8 cellular contexts compared by ENCODE assay signal in genomic region chr10:118423800-118424479, GRCh38.
DNase-seq lines count a peak whose midpoint lies in the region; ATAC-seq and TF ChIP-seq lines count a peak whose summit lies in the region.

No MANE protein-coding gene starts in this region.

- WGBS in transverse colon (ENCODE audit: low coverage in 1 of 2), 2 donors = 18 to 25% methylated on average over 11 to 15 of the region's 15 CpGs

- no peak overlapping the region for H3K27ac Mint-ChIP-seq in activated T-helper 17 cell treated with anti-CD3 and anti-CD28 coated beads, Interleukin-2, amount 50 U/mL, for 72 hours

- H3K36me3 Mint-ChIP-seq in activated T-helper 17 cell treated with anti-CD3 and anti-CD28 coated beads, Interleukin-2, amount 50 U/mL, for 72 hours (ENCODE audit: low read depth) = no peaks in the 10 kb centered on the region

- no peak for TF ChIP-seq EP300 in transverse colon (IDR thresholded peaks at IDR 0.05; ENCODE audit: low read depth)

- H3K79me2 ChIP-seq in DND-41 (ENCODE audit: insufficient read depth, low read length) (no peaks in the 10 kb centered on the region), osteoblast (ENCODE audit: insufficient read depth, low read length) (no peaks in the 10 kb centered on the region)

- no peak for TF ChIP-seq POLR2A in transverse colon (IDR thresholded peaks at IDR 0.05)

- ATAC-seq in DND-41 (ENCODE audit: insufficient read depth, low read depth) = peak; percentile 100
- peak; percentile 87 for ATAC-seq in GM21737 (IDR thresholded peaks at IDR 0.05; ENCODE audit: unreplicated experiment)
- peak; percentile 69 for ATAC-seq in activated T-helper 17 cell treated with anti-CD3 and anti-CD28 coated beads, Interleukin-2, amount 50 U/mL, for 72 hours (replicated peaks)
- ATAC-seq in foreskin keratinocyte = peak; percentile 100

- H3K9me3 ChIP-seq in DND-41 (ENCODE audit: insufficient read depth, low read length, severe bottlenecking) = no peaks in the 10 kb centered on the region
- H3K9me3 ChIP-seq in osteoblast (ENCODE audit: low read depth, low read length) = no peaks in the 10 kb centered on the region
- no peaks in the 10 kb centered on the region for H3K9me3 ChIP-seq in transverse colon

- H4K20me1 ChIP-seq in DND-41 (ENCODE audit: insufficient read depth, low read length) = no peaks in the 10 kb centered on the region
- H4K20me1 ChIP-seq in osteoblast (ENCODE audit: insufficient read depth, low read length) = no peaks in the 10 kb centered on the region

- DNase-seq in DND-41 (peak; percentile 88), LNCaP clone FGC (ENCODE audit: low read depth) (peak; percentile 73), SHP77 (lab: John Stamatoyannopoulos, UW) (peak; percentile 78 to 89), foreskin keratinocyte (peak; percentile 60 to 73), osteoblast (ENCODE audit: insufficient read length, low spot score, missing footprints) (peak; percentile 69), transverse colon (peak; percentile 76)

- H3K4me3 ChIP-seq in DND-41 (ENCODE audit: low read depth in 1 of 2, low read length in 2 of 2) = no peak overlapping the region
- H3K4me3 ChIP-seq in LNCaP clone FGC (ENCODE audit: low read depth, low read length) = no peak overlapping the region
- H3K4me3 ChIP-seq in osteoblast (ENCODE audit: insufficient read depth, low read length) = no peak overlapping the region
- no peak overlapping the region for H3K4me3 ChIP-seq in transverse colon

- H3K27me3 Mint-ChIP-seq in activated T-helper 17 cell treated with anti-CD3 and anti-CD28 coated beads, Interleukin-2, amount 50 U/mL, for 72 hours = peaks cover 8% of the 10 kb centered on the region

- no peak overlapping the region for H3K27ac ChIP-seq in DND-41 (ENCODE audit: low read length)
- no peak overlapping the region for H3K27ac ChIP-seq in foreskin keratinocyte
- H3K27ac ChIP-seq in osteoblast (ENCODE audit: low read depth, low read length) = no peak overlapping the region
- no peak overlapping the region for H3K27ac ChIP-seq in transverse colon

- H3K9me3 Mint-ChIP-seq in activated T-helper 17 cell treated with anti-CD3 and anti-CD28 coated beads, Interleukin-2, amount 50 U/mL, for 72 hours = no peaks in the 10 kb centered on the region

- H3K4me2 ChIP-seq in DND-41 (ENCODE audit: insufficient read depth, low read length) (no peak overlapping the region), osteoblast (ENCODE audit: insufficient read depth, low read length) (no peak overlapping the region)

- H3K9ac ChIP-seq in DND-41 (ENCODE audit: low read depth, low read length) = no peak overlapping the region

- H3K4me3 Mint-ChIP-seq in activated T-helper 17 cell treated with anti-CD3 and anti-CD28 coated beads, Interleukin-2, amount 50 U/mL, for 72 hours = no peak overlapping the region

- intact Hi-C loops in transverse colon (cut with DNase I; ENCODE audit: low total_unique reads) = no loop called here

- TF ChIP-seq CTCF in DND-41 (IDR thresholded peaks at IDR 0.05; ENCODE audit: borderline replicate concordance, extremely low read depth, low read length, poor library complexity, severe bottlenecking) = peak; percentile 81
- peak; percentile 75 for TF ChIP-seq CTCF in LNCaP clone FGC (IDR thresholded peaks at IDR 0.05; ENCODE audit: control insufficient read depth, extremely low read depth, insufficient read depth)
- peak; percentile 92 for TF ChIP-seq CTCF in foreskin keratinocyte (conservative IDR thresholded peaks at IDR 0.05)
- peak; percentile 88 for TF ChIP-seq CTCF in osteoblast (IDR thresholded peaks at IDR 0.05; ENCODE audit: extremely low read depth, low read depth, low read length)
- peak; percentile 63 to 77 (median 73) for TF ChIP-seq CTCF in transverse colon (IDR thresholded peaks at IDR 0.05)

- H3K4me1 ChIP-seq in DND-41 (ENCODE audit: insufficient read depth, low read length) (peaks cover 3% of the 10 kb centered on the region; the same call in 1 of the 2 replicates), foreskin keratinocyte (no peaks in the 10 kb centered on the region), osteoblast (ENCODE audit: insufficient read depth, low read length) (no peaks in the 10 kb centered on the region), transverse colon (no peaks in the 10 kb centered on the region)

- H3K4me1 Mint-ChIP-seq in activated T-helper 17 cell treated with anti-CD3 and anti-CD28 coated beads, Interleukin-2, amount 50 U/mL, for 72 hours = no peaks in the 10 kb centered on the region

- H3K27me3 ChIP-seq in DND-41 (ENCODE audit: insufficient read depth, low read length, poor library complexity) = peaks cover 3% of the 10 kb centered on the region
- H3K27me3 ChIP-seq in foreskin keratinocyte = peaks cover 20% of the 10 kb centered on the region
- no peaks in the 10 kb centered on the region for H3K27me3 ChIP-seq in osteoblast (ENCODE audit: insufficient read depth, low read length)
- no peaks in the 10 kb centered on the region for H3K27me3 ChIP-seq in transverse colon

- H2AFZ ChIP-seq in DND-41 (ENCODE audit: low read depth, low read length) = peak overlapping the region; percentile 56; the same call in 1 of the 2 replicates
- H2AFZ ChIP-seq in osteoblast (ENCODE audit: low read length) = no peak overlapping the region

- no peaks in the 10 kb centered on the region for H3K36me3 ChIP-seq in DND-41 (ENCODE audit: insufficient read depth, low read length)
- H3K36me3 ChIP-seq in osteoblast (ENCODE audit: insufficient read depth, low read length) = no peaks in the 10 kb centered on the region
- no peaks in the 10 kb centered on the region for H3K36me3 ChIP-seq in transverse colon

- in situ Hi-C loops in transverse colon (cut with MboI; ENCODE audit: low pct_ligation_motif_present in 1 of 4, low pct_unique_long_range_greater_than_20kb in 1 of 4, low sequenced_read_pairs in 3 of 4) = loop anchor here in 1 of 4 donors (25.0 kb wide), 1 partner anchor 912 kb away; no protein-coding TSS in a partner anchor
